In genomic region chr11:119421351-119421750, GRCh38 we compare ENCODE assay signal across 13 cellular contexts. TPM values are rescaled to one million over a fixed set of nuclear protein-coding genes. Genes with fewer than 3 reads are reported as not detected.
A peak's percentile ranks its signal among the peaks of the same experiment; 100 is the strongest.
DNase-seq lines count a peak whose midpoint lies in the region; ATAC-seq and TF ChIP-seq lines count a peak whose summit lies in the region.
"Had no signal": no experiment of that assay in that cellular context is flagged by ENCODE, and none has a peak within 500 bp of the region (broad histone marks: within the 10 kb centered on the region; RNA-seq: fewer than 3 reads in every experiment).

No MANE protein-coding gene starts in this region.

- H3K9me3 Mint-ChIP-seq in mesothelial cell of epicardium = no peaks in the 10 kb centered on the region

- H3K4me3 Mint-ChIP-seq in mesothelial cell of epicardium = peak overlapping the region; percentile 91

- peaks cover 17% of the 10 kb centered on the region for H3K36me3 Mint-ChIP-seq in mesothelial cell of epicardium
- H3K36me3 Mint-ChIP-seq: IgD-negative memory B cell had no signal

- H3K4me1 ChIP-seq in left ventricle myocardium inferior = peaks cover 25% of the 10 kb centered on the region

- peak overlapping the region; percentile 86 for H3K27ac Mint-ChIP-seq in mesothelial cell of epicardium
- H3K27ac Mint-ChIP-seq: IgD-negative memory B cell had no signal

- no peak overlapping the region for H3K27ac ChIP-seq in left ventricle myocardium inferior (replicated peaks)
- H3K27ac ChIP-seq in dorsolateral prefrontal cortex = peak overlapping the region in 35 of 59 donors; percentile 38 to 97 (median 92)
- H3K27ac ChIP-seq: C4-2B, VCaP had no signal

- DNase-seq in left ventricle myocardium inferior (no peak), Right ventricle myocardium inferior (ENCODE audit: missing footprints) (no peak), dorsolateral prefrontal cortex (no peak), mesothelial cell of epicardium (ENCODE audit: low spot score in 2 of 2, unreplicated experiment in 2 of 2) (no peak), DMS153 treated with DMSO at 0.1 percent for 48 hours (lab: John Stamatoyannopoulos, UW; ENCODE audit: unreplicated experiment) (no peak), putamen (ENCODE audit: low spot score) (no peak), germinal center (ENCODE audit: low spot score) (no peak)
- no peak for DNase-seq in activated CD4-positive, CD25-positive, alpha-beta regulatory T cell (lab: John Stamatoyannopoulos, UW)
- DNase-seq: activated effector memory CD4-positive, alpha-beta T cell treated with anti-CD3 and anti-CD28 coated beads, Interleukin-2, amount 50 U/mL, for 16 hours; stimulated activated CD8-positive, alpha-beta memory T cell treated with anti-CD3 and anti-CD28 coated beads, Interleukin-4, amount 100 ng/mL, for 48 hours had no signal

- H3K36me3 ChIP-seq in left ventricle myocardium inferior = no peaks in the 10 kb centered on the region

- ATAC-seq in Right ventricle myocardium inferior = no peak

- H3K27me3 ChIP-seq in left ventricle myocardium inferior (ENCODE audit: low read depth) (peaks cover 86% of the 10 kb centered on the region), dorsolateral prefrontal cortex (peaks cover 0 to 17% (median 0%) of the 10 kb centered on the region in 45 donors)

- peaks cover 12% of the 10 kb centered on the region for H3K27me3 Mint-ChIP-seq in mesothelial cell of epicardium (ENCODE audit: low read depth)

- no peaks in the 10 kb centered on the region for H3K9me3 ChIP-seq in left ventricle myocardium inferior (replicated peaks)

- intact Hi-C loops in left ventricle myocardium inferior (cut with micrococcal nuclease) = no loop called here
- intact Hi-C loops in Right ventricle myocardium inferior (cut with DNase I) = no loop called here
- intact Hi-C loops in dorsolateral prefrontal cortex (cut with DNase I) = no loop called here

- H3K4me1 Mint-ChIP-seq in mesothelial cell of epicardium = peaks cover 60% of the 10 kb centered on the region

- no peak for TF ChIP-seq CTCF in left ventricle myocardium inferior (IDR thresholded peaks at IDR 0.05; ENCODE audit: borderline replicate concordance)
- no peak for TF ChIP-seq CTCF in dorsolateral prefrontal cortex (IDR thresholded peaks at IDR 0.05 in 54 of 56, conservative IDR thresholded peaks at IDR 0.05 in 2 of 56; ENCODE audit: low read depth in 1 of 56, partially characterized antibody in 56 of 56)
- TF ChIP-seq CTCF in mesothelial cell of epicardium (IDR thresholded peaks at IDR 0.05; ENCODE audit: unreplicated experiment) = no peak

- H3K4me3 ChIP-seq in left ventricle myocardium inferior (peak overlapping the region; percentile 62), dorsolateral prefrontal cortex (peak overlapping the region; percentile 43 to 86 (median 71))

RNA-seq across cellular contexts. Expression of gene THY1, which starts 1.6 kb away (rescaled TPM):
- total RNA-seq in left ventricle myocardium inferior = 0.91 TPM
- 1.8 TPM for total RNA-seq in Right ventricle myocardium inferior
- total RNA-seq in dorsolateral prefrontal cortex = 100 to 1,000 TPM; 161 to 881 (median 538) TPM
- total RNA-seq in mesothelial cell of epicardium = 121 to 127 TPM (median 121 TPM) in 3 replicates

RNA-seq across cellular contexts. Expression of gene USP2, which starts 39.9 kb away (rescaled TPM):
- 135 TPM for total RNA-seq in left ventricle myocardium inferior
- total RNA-seq in Right ventricle myocardium inferior = 140 TPM
- total RNA-seq in dorsolateral prefrontal cortex = 10 to 100 TPM; 32.5 to 68.6 (median 46.7) TPM
- 12.4 to 13.2 TPM (median 13.1 TPM) in 3 replicates for total RNA-seq in mesothelial cell of epicardium

Comparison
In these comparisons a context has a peak if more than half of its experiments do, and no peak if none do; other contexts are left out.
1. RNA of gene THY1, which starts 1.6 kb away (total RNA-seq): 161 to 881 TPM in dorsolateral prefrontal cortex and 121 to 127 TPM in mesothelial cell of epicardium; 1.8 TPM in Right ventricle myocardium inferior (single experiment) and 0.91 TPM in left ventricle myocardium inferior (single experiment); every median in the first group is over 10 times any median in the second.